In genomic region chr10:132396495-132397035, GRCh38 we compare ENCODE assay signal across 8 cellular contexts. TPM values are rescaled to one million over a fixed set of nuclear protein-coding genes. Genes with fewer than 3 reads are reported as not detected.
DNase-seq lines count a peak whose midpoint lies in the region; ATAC-seq and TF ChIP-seq lines count a peak whose summit lies in the region.

No MANE protein-coding gene starts in this region.

- TF ChIP-seq CTCF in AG09309 (IDR thresholded peaks at IDR 0.05; ENCODE audit: control insufficient read depth, insufficient read depth, low read depth, low read length, missing control alignments), result no peak

- H2BK15ac ChIP-seq in mesendoderm (replicated peaks; ENCODE audit: low read depth), result no peak overlapping the region

- H3K79me1 ChIP-seq in mesendoderm (ENCODE audit: low read length), result peaks cover 2% of the 10 kb centered on the region

- no peaks in the 10 kb centered on the region for H3K36me3 ChIP-seq in HUES48 (ENCODE audit: control insufficient read depth, insufficient read depth, low read length)
- H3K36me3 ChIP-seq in mesendoderm (ENCODE audit: control insufficient read depth, insufficient read depth, low read length), result no peaks in the 10 kb centered on the region
- H3K36me3 ChIP-seq in stomach smooth muscle (ENCODE audit: control insufficient read depth in 2 of 2, insufficient read depth in 2 of 2, low read length in 2 of 2), result no peaks in the 10 kb centered on the region

- H2BK5ac ChIP-seq in mesendoderm (ENCODE audit: low read length), result no peak overlapping the region

- ATAC-seq in GM19324 (IDR thresholded peaks at IDR 0.05; ENCODE audit: low FRiP score, unreplicated experiment), result peak; percentile 38

- H3K4me3 ChIP-seq in AG09309 (ENCODE audit: control insufficient read depth, low read depth, low read length) (peak overlapping the region; percentile 52), HUES48 (ENCODE audit: low read depth, low read length) (peak overlapping the region; percentile 54; the same call in 1 of the 2 replicates), mesendoderm (ENCODE audit: low read length) (no peak overlapping the region), stomach smooth muscle (ENCODE audit: low read length in 2 of 2) (peak overlapping the region; percentile 8 to 61)

- WGBS in mesendoderm (ENCODE audit: extremely low coverage, insufficient coverage, low lambda C conversion rate), result no CpG with 5 or more reads among the region's 80 CpGs

- no peaks in the 10 kb centered on the region for H3K79me2 ChIP-seq in mesendoderm (ENCODE audit: control insufficient read depth, insufficient read depth, low read length)

- no peak overlapping the region for H2BK120ac ChIP-seq in mesendoderm (ENCODE audit: low read depth, low read length)

- H3K27me3 ChIP-seq in HUES48 (ENCODE audit: control insufficient read depth, insufficient read depth, low read length) (peaks cover 8% of the 10 kb centered on the region), mesendoderm (ENCODE audit: insufficient read depth, low read length, poor library complexity) (no peaks in the 10 kb centered on the region), stomach smooth muscle (ENCODE audit: control insufficient read depth in 1 of 2, insufficient read depth in 2 of 2, low read length in 2 of 2) (no peaks in the 10 kb centered on the region)

- H3K4me1 ChIP-seq in HUES48 (ENCODE audit: control insufficient read depth, insufficient read depth, low read length) (peaks cover 11% of the 10 kb centered on the region; the same call in 1 of the 2 replicates), mesendoderm (ENCODE audit: control insufficient read depth, low read depth, low read length) (peaks cover 3% of the 10 kb centered on the region), stomach smooth muscle (ENCODE audit: control insufficient read depth, insufficient read depth, low read length) (peaks cover 46% of the 10 kb centered on the region)

- H2AK5ac ChIP-seq in mesendoderm (ENCODE audit: low read length), result no peak overlapping the region

- H3K4ac ChIP-seq in mesendoderm (ENCODE audit: low read depth, low read length), result peak overlapping the region; percentile 92

- H3K9ac ChIP-seq in HUES48 (ENCODE audit: low read depth, low read length) (peak overlapping the region; percentile 24; the same call in 1 of the 2 replicates), mesendoderm (ENCODE audit: low read length) (peak overlapping the region; percentile 68), stomach smooth muscle (ENCODE audit: low read length in 2 of 2) (peak overlapping the region; percentile 36 to 59)

- DNase-seq in AG09309 (ENCODE audit: low read depth), result no peak
- DNase-seq in activated CD4-positive, CD25-positive, alpha-beta regulatory T cell treated with anti-CD3 and anti-CD28 coated beads, Interleukin-2, amount 50 U/mL, for 16 hours (ENCODE audit: low read depth, low spot score), result peak; percentile 10
- peak; percentile 58 for DNase-seq in dermis blood vessel endothelial cell
- peak; percentile 66 for DNase-seq in mesendoderm
- DNase-seq in NCI-H1417 treated with DMSO at 0.1 percent for 48 hours (lab: John Stamatoyannopoulos, UW), result no peak

- H3K56ac ChIP-seq in mesendoderm (ENCODE audit: low read length), result peak overlapping the region; percentile 81

- H3K23ac ChIP-seq in mesendoderm (ENCODE audit: low read length), result no peak overlapping the region

- H3K9me3 ChIP-seq in HUES48 (ENCODE audit: control insufficient read depth, insufficient read depth, low read length) (no peaks in the 10 kb centered on the region), stomach smooth muscle (ENCODE audit: control insufficient read depth in 2 of 2, low read length in 2 of 2) (no peaks in the 10 kb centered on the region)

- peak overlapping the region; percentile 66 for H4K8ac ChIP-seq in mesendoderm (ENCODE audit: low read depth, low read length)

- H3K18ac ChIP-seq in mesendoderm (ENCODE audit: low read length), result peak overlapping the region; percentile 82

- no peak overlapping the region for H4K5ac ChIP-seq in mesendoderm (ENCODE audit: low read length)

- H3K4me2 ChIP-seq in mesendoderm (ENCODE audit: low read length), result peak overlapping the region; percentile 44

- H3K27ac ChIP-seq in HUES48 (ENCODE audit: low read depth, low read length) (no peak overlapping the region), mesendoderm (ENCODE audit: low read depth, low read length) (no peak overlapping the region), stomach smooth muscle (ENCODE audit: low read length) (peak overlapping the region; percentile 67)

RNA-seq across cellular contexts. Expression of gene PWWP2B, which starts 0.4 kb away (rescaled TPM):
- total RNA-seq in dermis blood vessel endothelial cell, result 15.1 and 16.3 TPM in 2 replicates
- 4.0 TPM for polyA plus RNA-seq in mesendoderm (2013, experiment 1 of 2)
- polyA plus RNA-seq in mesendoderm (2013, experiment 2 of 2), result 3.9 TPM

Comparison
In these comparisons a context has a peak if more than half of its experiments do, and no peak if none do; other contexts are left out.
1. DNase-seq: peak in activated CD4-positive, CD25-positive, alpha-beta regulatory T cell treated with anti-CD3 and anti-CD28 coated beads, Interleukin-2, amount 50 U/mL, for 16 hours (single experiment), dermis blood vessel endothelial cell (single experiment) and mesendoderm (single experiment); none in AG09309 (single experiment) and NCI-H1417 treated with DMSO at 0.1 percent for 48 hours (single experiment).
2. Peak in every context shown above with its lines, with median percentiles within 50 percentile points of each other: H3K9ac ChIP-seq.